18 cellular contexts compared by ENCODE assay signal in the genomic region with DNA sequence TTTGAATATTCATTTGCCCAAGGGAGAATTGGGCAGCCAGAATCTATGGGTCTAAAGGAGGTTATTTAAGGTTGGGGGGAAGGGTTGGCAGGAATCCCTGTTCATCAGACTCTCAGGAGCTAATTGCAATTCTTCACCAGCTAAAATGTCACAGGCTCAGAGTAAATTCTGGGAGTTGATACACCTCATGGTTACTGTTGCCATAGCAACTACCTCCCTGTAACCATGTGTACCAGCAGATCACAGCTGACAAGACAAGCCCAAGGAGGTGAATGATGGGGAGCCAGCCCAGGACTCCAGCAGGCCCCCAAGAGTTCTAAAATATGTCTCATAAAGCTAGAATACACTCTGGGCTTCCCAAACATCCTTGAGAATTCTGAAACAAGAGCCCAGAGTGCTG.
A peak's percentile ranks its signal among the peaks of the same experiment; 100 is the strongest.
DNase-seq lines count a peak whose midpoint lies in the region; ATAC-seq and TF ChIP-seq lines count a peak whose summit lies in the region.
"Had no signal": no experiment of that assay in that cellular context is flagged by ENCODE, and none has a peak within 500 bp of the region (broad histone marks: within the 10 kb centered on the region; RNA-seq: fewer than 3 reads in every experiment).

No MANE protein-coding gene starts in this region.

- no peak overlapping the region for H3K27ac Mint-ChIP-seq in activated CD8-positive, alpha-beta memory T cell treated with anti-CD3 and anti-CD28 coated beads, Interleukin-2, amount 10 ng/mL, durations not matched to agents 7 days and 5 days
- H3K27ac Mint-ChIP-seq in H9, result no peak overlapping the region
- no peak overlapping the region for H3K27ac Mint-ChIP-seq in activated naive CD8-positive, alpha-beta T cell treated with anti-CD3 and anti-CD28 coated beads for 36 hours
- H3K27ac Mint-ChIP-seq: mesothelial cell of epicardium, WTC11 had no signal

- no peak overlapping the region for H3T11ph ChIP-seq in H9 (ENCODE audit: low read length)

- H3K4me3 ChIP-seq in fibroblast of lung (replicated peaks in 1 of 4; ENCODE audit: control extremely low read depth in 1 of 4, insufficient read depth in 1 of 4, low read depth in 3 of 4, low read length in 4 of 4), result no peak overlapping the region
- H3K4me3 ChIP-seq: ascending aorta, right atrium auricular region had no signal

- ATAC-seq in activated CD8-positive, alpha-beta memory T cell treated with anti-CD3 and anti-CD28 coated beads, Interleukin-2, amount 10 ng/mL, durations not matched to agents 7 days and 5 days, result no peak
- ATAC-seq in GM19324 (IDR thresholded peaks at IDR 0.05; ENCODE audit: low FRiP score, unreplicated experiment), result no peak
- ATAC-seq: WTC11 had no signal

- no peak overlapping the region for H3K18ac ChIP-seq in H9 (ENCODE audit: insufficient read length, low read depth, low read length)

- no peak overlapping the region for H2BK12ac ChIP-seq in H9 (ENCODE audit: insufficient read length, low read depth, low read length)

- H3K4me2 ChIP-seq in fibroblast of lung (ENCODE audit: extremely low read depth, insufficient read depth, low read length) (peak overlapping the region; percentile 46), H9 (ENCODE audit: insufficient read depth, insufficient read length, low read length) (no peak overlapping the region)

- TF ChIP-seq CTCF in fibroblast of lung (conservative IDR thresholded peaks at IDR 0.05 in 1 of 2, IDR thresholded peaks at IDR 0.05 in 1 of 2; ENCODE audit: low read depth in 1 of 2, low read length in 2 of 2), result no peak
- no peak for TF ChIP-seq CTCF in H9 (conservative IDR thresholded peaks at IDR 0.05)

- no peak overlapping the region for H3K4me3 Mint-ChIP-seq in activated CD8-positive, alpha-beta memory T cell treated with anti-CD3 and anti-CD28 coated beads, Interleukin-2, amount 10 ng/mL, durations not matched to agents 7 days and 5 days
- H3K4me3 Mint-ChIP-seq in H9, result no peak overlapping the region
- H3K4me3 Mint-ChIP-seq in activated naive CD8-positive, alpha-beta T cell treated with anti-CD3 and anti-CD28 coated beads for 36 hours, result no peak overlapping the region
- H3K4me3 Mint-ChIP-seq: mesothelial cell of epicardium, WTC11 had no signal

- no peak overlapping the region for H2BK120ac ChIP-seq in H9 (ENCODE audit: low read depth, low read length, poor library complexity, severe bottlenecking)

- H3K36me3 ChIP-seq in fibroblast of lung (ENCODE audit: control insufficient read depth, insufficient read depth, low read length), result no peaks in the 10 kb centered on the region
- H3K36me3 ChIP-seq: ascending aorta, neutrophil, right atrium auricular region had no signal

- no peak overlapping the region for H2BK5ac ChIP-seq in H9 (ENCODE audit: insufficient read length, low read length)

- no peaks in the 10 kb centered on the region for H4K20me1 ChIP-seq in fibroblast of lung (ENCODE audit: control insufficient read depth, extremely low read depth, insufficient read depth, low read length)
- H4K20me1 ChIP-seq in H9 (ENCODE audit: control insufficient read depth, insufficient read depth, insufficient read length), result no peaks in the 10 kb centered on the region

- H3K23me2 ChIP-seq in H9 (ENCODE audit: insufficient read length, low read depth, low read length, poor library complexity, severe bottlenecking), result no peaks in the 10 kb centered on the region

- peaks cover 30% of the 10 kb centered on the region for H3K27me3 Mint-ChIP-seq in activated CD8-positive, alpha-beta memory T cell treated with anti-CD3 and anti-CD28 coated beads, Interleukin-2, amount 10 ng/mL, durations not matched to agents 7 days and 5 days
- peaks cover 89% of the 10 kb centered on the region for H3K27me3 Mint-ChIP-seq in H9 (ENCODE audit: low read depth)
- peaks cover 22% of the 10 kb centered on the region for H3K27me3 Mint-ChIP-seq in activated naive CD8-positive, alpha-beta T cell treated with anti-CD3 and anti-CD28 coated beads for 36 hours

- H2AFZ ChIP-seq in fibroblast of lung (ENCODE audit: low read length) (no peak overlapping the region), H9 (ENCODE audit: low read length) (no peak overlapping the region)

- no peak overlapping the region for H4K8ac ChIP-seq in H9 (replicated peaks; ENCODE audit: insufficient read length, low read depth, low read length)

- no peaks in the 10 kb centered on the region for H3K79me1 ChIP-seq in H9 (ENCODE audit: insufficient read depth, low read depth, low read length, poor library complexity, severe bottlenecking)

- H3K4ac ChIP-seq in H9 (ENCODE audit: low read depth, low read length), result no peak overlapping the region

- H2BK20ac ChIP-seq in H9 (ENCODE audit: low read depth, low read length, poor library complexity, severe bottlenecking), result no peak overlapping the region

- H4K5ac ChIP-seq in H9 (ENCODE audit: insufficient read length, low read depth, low read length), result no peak overlapping the region

- H3K4me1 Mint-ChIP-seq in activated CD8-positive, alpha-beta memory T cell treated with anti-CD3 and anti-CD28 coated beads, Interleukin-2, amount 10 ng/mL, durations not matched to agents 7 days and 5 days, result peaks cover 3% of the 10 kb centered on the region
- peaks cover 9 to 17% of the 10 kb centered on the region in 2 experiments for H3K4me1 Mint-ChIP-seq in H9
- no peaks in the 10 kb centered on the region for H3K4me1 Mint-ChIP-seq in activated naive CD8-positive, alpha-beta T cell treated with anti-CD3 and anti-CD28 coated beads for 36 hours

- no peak overlapping the region for H3K56ac ChIP-seq in H9 (ENCODE audit: insufficient read length, low read depth, low read length)

- H3K79me2 ChIP-seq in fibroblast of lung (ENCODE audit: control insufficient read depth, insufficient read depth, low read length) (no peaks in the 10 kb centered on the region), H9 (ENCODE audit: insufficient read depth, low read length) (no peaks in the 10 kb centered on the region)

- no peak overlapping the region for H3K14ac ChIP-seq in H9 (ENCODE audit: insufficient read depth, low read length)

- DNase-seq in activated CD8-positive, alpha-beta memory T cell treated with anti-CD3 and anti-CD28 coated beads, Interleukin-2, amount 10 ng/mL, durations not matched to agents 7 days and 5 days, result peak; percentile 1
- DNase-seq in activated CD8-positive, alpha-beta memory T cell treated with anti-CD3 and anti-CD28 coated beads, Interleukin-2, amount 50 U/mL, for 4 hours, result no peak
- DNase-seq in NCI-H2171 treated with DMSO at 0.1 percent for 48 hours (lab: John Stamatoyannopoulos, UW), result peak; percentile 35
- no peak for DNase-seq in fibroblast of lung (ENCODE audit: low read depth in 2 of 2)
- no peak for DNase-seq in H9
- no peak for DNase-seq in activated naive CD8-positive, alpha-beta T cell treated with anti-CD3 and anti-CD28 coated beads for 36 hours
- DNase-seq: activated gamma-delta T cell, Caco-2, cortex of kidney, NCI-H2029 treated with DMSO at 0.1 percent for 48 hours, T-helper 1 cell had no signal

- H3K27ac ChIP-seq in fibroblast of lung (ENCODE audit: insufficient read depth, low read length) (peak overlapping the region; percentile 78), temporal lobe (ENCODE audit: low read depth, low read length) (peak overlapping the region; percentile 10), H9 (ENCODE audit: insufficient read length, low read depth, low read length) (no peak overlapping the region)
- H3K27ac ChIP-seq: ascending aorta, neutrophil, right atrium auricular region had no signal

- H3K27me3 ChIP-seq in fibroblast of lung (ENCODE audit: control insufficient read depth, insufficient read depth, low read length), result no peaks in the 10 kb centered on the region
- H3K27me3 ChIP-seq in H9 (ENCODE audit: insufficient read depth, low read length), result peaks cover 17% of the 10 kb centered on the region
- H3K27me3 ChIP-seq: ascending aorta, right atrium auricular region had no signal

- H3K9me3 Mint-ChIP-seq in activated CD8-positive, alpha-beta memory T cell treated with anti-CD3 and anti-CD28 coated beads, Interleukin-2, amount 10 ng/mL, durations not matched to agents 7 days and 5 days (ENCODE audit: low read depth), result no peaks in the 10 kb centered on the region
- peaks cover 0 to 14% of the 10 kb centered on the region in 2 experiments; a peak in 2 of 5 replicates for H3K9me3 Mint-ChIP-seq in H9
- no peaks in the 10 kb centered on the region for H3K9me3 Mint-ChIP-seq in activated naive CD8-positive, alpha-beta T cell treated with anti-CD3 and anti-CD28 coated beads for 36 hours
- H3K9me3 Mint-ChIP-seq: mesothelial cell of epicardium had no signal

- H3K9ac ChIP-seq in fibroblast of lung (ENCODE audit: insufficient read depth, low read length) (no peak overlapping the region), H9 (ENCODE audit: extremely low read depth, insufficient read length, low read length) (no peak overlapping the region)

- H3K9me3 ChIP-seq in fibroblast of lung (ENCODE audit: control insufficient read depth, insufficient read depth, low read depth, low read length) (no peaks in the 10 kb centered on the region), H9 (ENCODE audit: control insufficient read depth, low read depth, low read length) (no peaks in the 10 kb centered on the region)
- H3K9me3 ChIP-seq: ascending aorta, Caco-2, neutrophil, right atrium auricular region had no signal

- no peak overlapping the region for H2BK15ac ChIP-seq in H9 (ENCODE audit: low read depth, low read length)

- H3K23ac ChIP-seq in H9 (ENCODE audit: insufficient read length, low read depth, low read length), result no peak overlapping the region

- no peak overlapping the region for H4K91ac ChIP-seq in H9 (ENCODE audit: insufficient read length, low read depth, low read length)

- CTCF ChIA-PET in activated CD8-positive, alpha-beta memory T cell treated with anti-CD3 and anti-CD28 coated beads, Interleukin-2, amount 10 ng/mL, durations not matched to agents 7 days and 5 days (lab: Charles Lee), result no interaction called here

- H2AK5ac ChIP-seq in H9 (ENCODE audit: insufficient read length, low read length), result no peak overlapping the region

- no peaks in the 10 kb centered on the region for H3K36me3 Mint-ChIP-seq in activated CD8-positive, alpha-beta memory T cell treated with anti-CD3 and anti-CD28 coated beads, Interleukin-2, amount 10 ng/mL, durations not matched to agents 7 days and 5 days
- H3K36me3 Mint-ChIP-seq in H9 (ENCODE audit: insufficient read depth in 1 of 3, low read depth in 3 of 3), result no peaks in the 10 kb centered on the region
- H3K36me3 Mint-ChIP-seq in activated naive CD8-positive, alpha-beta T cell treated with anti-CD3 and anti-CD28 coated beads for 36 hours, result no peaks in the 10 kb centered on the region
- H3K36me3 Mint-ChIP-seq: mesothelial cell of epicardium, WTC11 had no signal

- peaks cover 18% of the 10 kb centered on the region for H3K4me1 ChIP-seq in fibroblast of lung (ENCODE audit: control insufficient read depth, extremely low read depth, insufficient read depth, low read length)
- H3K4me1 ChIP-seq in H9 (ENCODE audit: insufficient read depth, low read length), result no peaks in the 10 kb centered on the region
- H3K4me1 ChIP-seq: ascending aorta, Caco-2, right atrium auricular region had no signal

Comparison
In these comparisons a context has a peak if more than half of its experiments do, and no peak if none do; other contexts are left out.
1. DNase-seq: peak in activated CD8-positive, alpha-beta memory T cell treated with anti-CD3 and anti-CD28 coated beads, Interleukin-2, amount 10 ng/mL, durations not matched to agents 7 days and 5 days (single experiment) and NCI-H2171 treated with DMSO at 0.1 percent for 48 hours (single experiment); none in activated CD8-positive, alpha-beta memory T cell treated with anti-CD3 and anti-CD28 coated beads, Interleukin-2, amount 50 U/mL, for 4 hours (single experiment), fibroblast of lung (0 of 2), H9 (single experiment) and activated naive CD8-positive, alpha-beta T cell treated with anti-CD3 and anti-CD28 coated beads for 36 hours (single experiment).